ENCODE assay signal across 14 cellular contexts in the genomic region with DNA sequence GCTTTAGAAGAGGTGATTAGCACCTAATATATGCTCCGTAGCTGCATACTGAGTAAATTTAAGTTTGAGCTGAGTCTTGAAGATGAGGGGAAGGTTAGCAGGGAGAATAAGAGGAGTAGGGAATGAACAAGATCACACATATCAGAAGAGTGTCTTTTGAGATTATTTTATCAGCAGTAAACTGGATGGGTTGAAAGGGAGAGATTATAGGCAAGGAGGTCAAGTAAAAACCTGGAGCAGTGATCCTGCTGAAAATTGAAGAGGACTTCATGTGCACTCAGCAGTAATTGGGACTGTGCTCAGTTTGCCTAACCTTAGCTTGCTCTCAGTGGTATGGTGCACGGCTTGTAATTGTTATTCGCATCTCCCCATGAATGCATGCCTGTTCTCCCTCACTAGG.
"Had no signal": no experiment of that assay in that cellular context is flagged by ENCODE, and none has a peak within 500 bp of the region (broad histone marks: within the 10 kb centered on the region; RNA-seq: fewer than 3 reads in every experiment).

No MANE protein-coding gene starts in this region.

- H3K27ac Mint-ChIP-seq: activated naive CD8-positive, alpha-beta T cell treated with anti-CD3 and anti-CD28 coated beads, Interleukin-2, amount 50 U/mL, for 24 hours; endodermal cell; naive thymus-derived CD8-positive, alpha-beta T cell; stimulated activated effector memory CD8-positive, alpha-beta T cell treated with anti-CD3 and anti-CD28 coated beads, Interleukin-12 subunit alpha, Interleukin-12 subunit beta, amount 100 ng/mL, for 72 hours; T-helper 2 cell treated with Interferon-gamma antibody and Interleukin-4, amounts not matched to agents 5 μg/mL and 100 μg/mL, for 36 hours had no signal

- H3K4me3 Mint-ChIP-seq: activated naive CD8-positive, alpha-beta T cell treated with anti-CD3 and anti-CD28 coated beads, Interleukin-2, amount 50 U/mL, for 24 hours; endodermal cell; naive thymus-derived CD8-positive, alpha-beta T cell; stimulated activated effector memory CD8-positive, alpha-beta T cell treated with anti-CD3 and anti-CD28 coated beads, Interleukin-12 subunit alpha, Interleukin-12 subunit beta, amount 100 ng/mL, for 72 hours; T-helper 2 cell treated with Interferon-gamma antibody and Interleukin-4, amounts not matched to agents 5 μg/mL and 100 μg/mL, for 36 hours had no signal

- FAIRE-seq: bronchial epithelial cell had no signal

- ATAC-seq: activated naive CD8-positive, alpha-beta T cell treated with anti-CD3 and anti-CD28 coated beads, Interleukin-2, amount 50 U/mL, for 24 hours; naive thymus-derived CD8-positive, alpha-beta T cell; stimulated activated effector memory CD8-positive, alpha-beta T cell treated with anti-CD3 and anti-CD28 coated beads, Interleukin-12 subunit alpha, Interleukin-12 subunit beta, amount 100 ng/mL, for 72 hours had no signal

- H3K36me3 ChIP-seq: ascending aorta, transverse colon had no signal

- H3K9me3 ChIP-seq: ascending aorta, transverse colon had no signal

- H3K36me3 Mint-ChIP-seq: naive thymus-derived CD8-positive, alpha-beta T cell; stimulated activated effector memory CD8-positive, alpha-beta T cell treated with anti-CD3 and anti-CD28 coated beads, Interleukin-12 subunit alpha, Interleukin-12 subunit beta, amount 100 ng/mL, for 72 hours had no signal

- H3K27me3 ChIP-seq: ascending aorta, transverse colon had no signal

- DNase-seq: activated CD4-positive, alpha-beta T cell treated with anti-CD3 and anti-CD28 coated beads for 1 hour; activated CD4-positive, alpha-beta T cell treated with anti-CD3 and anti-CD28 coated beads, Interleukin-2, amount 50 U/mL, for 4 hours; activated naive CD4-positive, alpha-beta T cell treated with Interleukin-2 at 50 U/mL for 16 hours; activated naive CD8-positive, alpha-beta T cell treated with anti-CD3 and anti-CD28 coated beads, Interleukin-2, amount 50 U/mL, for 24 hours; activated T-cell treated with anti-CD3 and anti-CD28 coated beads for 4 hours; dermis blood vessel endothelial cell; endodermal cell; islet precursor cell; naive thymus-derived CD8-positive, alpha-beta T cell; transverse colon had no signal

- H3K27ac ChIP-seq: transverse colon had no signal

- H3K9me3 Mint-ChIP-seq: activated naive CD8-positive, alpha-beta T cell treated with anti-CD3 and anti-CD28 coated beads, Interleukin-2, amount 50 U/mL, for 24 hours; endodermal cell; naive thymus-derived CD8-positive, alpha-beta T cell; stimulated activated effector memory CD8-positive, alpha-beta T cell treated with anti-CD3 and anti-CD28 coated beads, Interleukin-12 subunit alpha, Interleukin-12 subunit beta, amount 100 ng/mL, for 72 hours; T-helper 2 cell treated with Interferon-gamma antibody and Interleukin-4, amounts not matched to agents 5 μg/mL and 100 μg/mL, for 36 hours had no signal

- H3K4me3 ChIP-seq: ascending aorta, transverse colon had no signal
